Comparison of ENCODE assay signal across 8 cellular contexts in the genomic region with DNA sequence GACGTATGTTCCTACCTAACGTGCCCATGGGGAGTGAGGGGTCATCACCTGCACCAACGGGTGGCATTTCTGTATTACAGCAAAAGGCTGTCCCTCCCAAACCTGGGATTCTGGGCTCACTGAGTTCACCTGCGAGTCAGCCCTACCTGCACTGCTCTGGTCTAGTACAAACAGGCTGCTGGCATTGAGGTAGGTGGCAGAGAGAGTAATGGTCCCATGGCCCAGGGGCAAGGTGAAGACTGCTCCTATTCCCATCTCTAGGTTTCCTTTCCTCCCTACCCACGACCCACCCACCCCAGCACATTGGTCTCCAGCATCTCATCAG. TPM values are rescaled to one million over a fixed set of nuclear protein-coding genes. Genes with fewer than 3 reads are reported as not detected.
DNase-seq lines count a peak whose midpoint lies in the region; ATAC-seq and TF ChIP-seq lines count a peak whose summit lies in the region.

No MANE protein-coding gene starts in this region.

- 0% methylated on average over 5 of the region's 5 CpGs for WGBS in hepatocyte (ENCODE audit: low lambda C conversion rate, missing lambda C conversion rate)

- H3K4me3 ChIP-seq in WI38 (ENCODE audit: low read depth, low read length): peak overlapping the region; percentile 73
- H3K4me3 ChIP-seq in hepatocyte: peak overlapping the region; percentile 18
- H3K4me3 ChIP-seq in skeletal muscle tissue (ENCODE audit: low read length in 3 of 3): peak overlapping the region; percentile 96 to 99 (median 97)

- peak overlapping the region; percentile 93 to 98 (median 98) for H3K9ac ChIP-seq in skeletal muscle tissue (ENCODE audit: low read depth in 1 of 3, low read length in 3 of 3)

- H3K27ac ChIP-seq in hepatocyte (peak overlapping the region; percentile 63), skeletal muscle tissue (ENCODE audit: low read depth, low read length) (peak overlapping the region; percentile 74)

- H3K36me3 ChIP-seq in hepatocyte (replicated peaks; ENCODE audit: insufficient read depth, low read depth): no peaks in the 10 kb centered on the region
- peaks cover 19 to 26% (median 19%) of the 10 kb centered on the region in 3 donors for H3K36me3 ChIP-seq in skeletal muscle tissue (ENCODE audit: control insufficient read depth in 3 of 3, insufficient read depth in 3 of 3, low read length in 3 of 3)

- H3K4me1 ChIP-seq in hepatocyte (ENCODE audit: insufficient read depth) (peaks cover 14% of the 10 kb centered on the region), skeletal muscle tissue (ENCODE audit: control insufficient read depth in 3 of 3, insufficient read depth in 3 of 3, low read length in 3 of 3) (peaks cover 11 to 17% (median 15%) of the 10 kb centered on the region in 3 donors)

- H3K79me2 ChIP-seq in hepatocyte: peaks cover 17% of the 10 kb centered on the region

- no peak overlapping the region for H2AFZ ChIP-seq in hepatocyte

- TF ChIP-seq CTCF in WI38 (IDR thresholded peaks at IDR 0.05; ENCODE audit: low read depth, low read length) (no peak), hepatocyte (IDR thresholded peaks at IDR 0.05; ENCODE audit: poor library complexity) (no peak)

- DNase-seq in hepatocyte (ENCODE audit: low spot score): peak; percentile 23
- DNase-seq in SW 1271 (lab: John Stamatoyannopoulos, UW): no peak

- H3K9me3 ChIP-seq in hepatocyte (ENCODE audit: low read depth) (no peaks in the 10 kb centered on the region), skeletal muscle tissue (ENCODE audit: control insufficient read depth in 3 of 3, low read length in 3 of 3) (no peaks in the 10 kb centered on the region)

- H3K9me2 ChIP-seq in hepatocyte (replicated peaks; ENCODE audit: insufficient read depth): no peaks in the 10 kb centered on the region

- H3K27me3 ChIP-seq in hepatocyte: no peaks in the 10 kb centered on the region
- H3K27me3 ChIP-seq in skeletal muscle tissue (ENCODE audit: control insufficient read depth in 3 of 3, insufficient read depth in 3 of 3, low read length in 3 of 3): no peaks in the 10 kb centered on the region

- ATAC-seq in GM21717 (IDR thresholded peaks at IDR 0.05; ENCODE audit: unreplicated experiment) (peak; percentile 6), GM21367 (IDR thresholded peaks at IDR 0.05; ENCODE audit: unreplicated experiment) (no peak), GM21526 (IDR thresholded peaks at IDR 0.05; ENCODE audit: low FRiP score, unreplicated experiment) (no peak), GM19455 (IDR thresholded peaks at IDR 0.05; ENCODE audit: unreplicated experiment) (no peak)

- peak overlapping the region; percentile 76 for H3K4me2 ChIP-seq in hepatocyte

- no peaks in the 10 kb centered on the region for H4K20me1 ChIP-seq in hepatocyte (ENCODE audit: insufficient read depth, poor library complexity, severe bottlenecking)

RNA-seq across cellular contexts. Expression of a gene that starts 0.4 kb away (rescaled TPM):
- total RNA-seq in hepatocyte: 26.9 and 30.2 TPM in 2 replicates
- polyA plus RNA-seq in hepatocyte: 19.7 and 25.6 TPM in 2 replicates
- total RNA-seq in skeletal muscle tissue: 7.8 TPM

RNA-seq across cellular contexts. Expression of a gene that starts 23.3 kb away (rescaled TPM):
- total RNA-seq in hepatocyte (1.6 and 6.7 TPM in 2 replicates), skeletal muscle tissue (1.6 TPM)
- 3.5 and 5.3 TPM in 2 replicates for polyA plus RNA-seq in hepatocyte

RNA-seq across cellular contexts. Expression of a gene that starts 23.6 kb away (rescaled TPM):
- 79.1 and 93.4 TPM in 2 replicates for total RNA-seq in hepatocyte
- 101 and 103 TPM in 2 replicates for polyA plus RNA-seq in hepatocyte
- 34.4 TPM for total RNA-seq in skeletal muscle tissue

RNA-seq across cellular contexts. Expression of a gene that starts 30.9 kb away (rescaled TPM):
- total RNA-seq in hepatocyte (26.6 and 31.1 TPM in 2 replicates), skeletal muscle tissue (9.4 TPM)
- 23.9 and 25.8 TPM in 2 replicates for polyA plus RNA-seq in hepatocyte

RNA-seq across cellular contexts. Expression of a gene that starts 31.7 kb away (rescaled TPM):
- total RNA-seq in hepatocyte (8.6 and 15.3 TPM in 2 replicates), skeletal muscle tissue (0.52 TPM)
- polyA plus RNA-seq in hepatocyte: 27.9 and 34.2 TPM in 2 replicates

Comparison
In these comparisons a context has a peak if more than half of its experiments do, and no peak if none do; other contexts are left out.
1. H3K4me3 ChIP-seq: peak in every context shown above with its lines; median percentile 97 in skeletal muscle tissue; 73 in WI38; 18 in hepatocyte.